8 cellular contexts compared by ENCODE assay signal in the genomic region with DNA sequence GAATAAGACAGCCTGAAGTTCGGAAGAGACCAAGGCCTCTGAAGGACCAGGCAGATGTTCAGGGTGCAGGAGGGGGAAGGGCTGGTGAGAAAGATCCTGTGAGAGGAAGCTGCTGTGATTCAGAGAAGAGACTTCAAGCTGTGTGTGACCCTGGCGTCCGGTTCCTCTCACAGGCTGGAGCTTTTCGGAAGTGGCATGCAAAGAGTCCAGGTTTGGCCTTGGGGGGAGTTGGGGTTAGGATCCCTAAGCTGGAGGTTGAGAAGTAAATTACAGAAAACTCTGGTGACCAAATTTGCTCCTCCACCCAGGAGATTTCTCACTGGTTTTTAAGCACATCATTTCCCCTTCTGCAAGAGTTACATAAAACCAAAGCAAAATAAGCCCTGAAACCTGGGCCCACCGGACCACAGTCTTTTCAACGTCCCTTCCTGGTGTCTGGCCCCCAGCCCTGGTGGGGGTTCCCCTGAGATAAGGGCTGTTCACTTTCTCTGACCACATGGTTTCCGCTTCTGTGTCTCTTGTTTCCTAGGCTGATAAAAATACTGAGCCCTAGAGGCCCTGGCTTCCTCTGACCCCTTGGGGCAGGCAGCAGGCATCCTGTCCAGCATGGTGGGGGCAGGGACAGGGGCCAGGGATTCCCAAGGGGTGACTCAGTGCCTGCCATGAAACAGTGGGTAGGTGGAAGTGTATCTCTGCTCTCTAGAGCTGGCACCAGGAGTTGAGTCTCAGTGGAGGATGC. TPM values are rescaled to one million over a fixed set of nuclear protein-coding genes. Genes with fewer than 3 reads are reported as not detected.
DNase-seq lines count a peak whose midpoint lies in the region; ATAC-seq and TF ChIP-seq lines count a peak whose summit lies in the region.

No MANE protein-coding gene starts in this region.

- peak overlapping the region; percentile 93 for H3K9ac ChIP-seq in Karpas-422 (ENCODE audit: low read length)

- peaks cover 11% of the 10 kb centered on the region; the same call in 1 of the 2 replicates for H3K79me2 ChIP-seq in Karpas-422 (ENCODE audit: low read length)

- peak overlapping the region; percentile 83 for H3K4me2 ChIP-seq in Karpas-422 (ENCODE audit: low read depth, low read length, poor library complexity, severe bottlenecking)

- H3K9me2 ChIP-seq in Karpas-422 (replicated peaks; ENCODE audit: insufficient read depth, low read length) = no peaks in the 10 kb centered on the region

- DNase-seq in GM10266 (ENCODE audit: extremely low spot score) = peak; percentile 70
- DNase-seq in Karpas-422 = peak; percentile 98
- peak; percentile 42 for DNase-seq in activated T-cell treated with anti-CD3 and anti-CD28 coated beads for 4 hours
- peak; percentile 57 for DNase-seq in globus pallidus (ENCODE audit: low spot score)
- peak; percentile 99 for DNase-seq in pulmonary artery endothelial cell (ENCODE audit: low read depth, low spot score)
- no peak for DNase-seq in NCI-H1930 (lab: John Stamatoyannopoulos, UW)
- DNase-seq in NCI-H1105 treated with DMSO at 0.1 percent for 48 hours (lab: John Stamatoyannopoulos, UW) = no peak

- H3K9me3 ChIP-seq in Karpas-422 (ENCODE audit: low read length) = no peaks in the 10 kb centered on the region

- peak overlapping the region; percentile 99 for H3K27ac ChIP-seq in Karpas-422 (ENCODE audit: low read length)

- TF ChIP-seq CTCF in GM10266 (IDR thresholded peaks at IDR 0.05; ENCODE audit: control insufficient read depth, insufficient read depth, low read depth, missing control alignments) = no peak

- peaks cover 89% of the 10 kb centered on the region for H3K4me1 ChIP-seq in Karpas-422 (ENCODE audit: low read length)

- peak; percentile 58 for ATAC-seq in GM21737 (IDR thresholded peaks at IDR 0.05; ENCODE audit: unreplicated experiment)

- no peaks in the 10 kb centered on the region for H3K27me3 ChIP-seq in Karpas-422 (ENCODE audit: low read length)

- no peaks in the 10 kb centered on the region for H3K36me3 ChIP-seq in Karpas-422 (ENCODE audit: insufficient read depth, low read length)

- H3K4me3 ChIP-seq in Karpas-422 (ENCODE audit: low read length) = peak overlapping the region; percentile 64

- no peaks in the 10 kb centered on the region for H4K20me1 ChIP-seq in Karpas-422 (ENCODE audit: insufficient read depth, low read depth, low read length)

- H2AFZ ChIP-seq in Karpas-422 (ENCODE audit: low read length) = no peak overlapping the region

RNA-seq across cellular contexts. Expression of a gene that starts 12.0 kb away (rescaled TPM):
- total RNA-seq in Karpas-422 (2014; rRNA removed; shearing (Covaris generic); ENCODE audit: low replicate concordance) = 71.1 and 128 TPM in 2 replicates
- total RNA-seq in pulmonary artery endothelial cell = 0.07 TPM in 1 of 2 replicates, not detected in the other

RNA-seq across cellular contexts. Expression of a gene that starts 12.7 kb away (rescaled TPM):
- total RNA-seq in Karpas-422 (2014; rRNA removed; shearing (Covaris generic); ENCODE audit: low replicate concordance) = 21.8 and 46.1 TPM in 2 replicates
- total RNA-seq in pulmonary artery endothelial cell = 21.9 and 30.1 TPM in 2 replicates

RNA-seq across cellular contexts. Expression of a gene that starts 13.7 kb away (rescaled TPM):
- 15.2 and 34.9 TPM in 2 replicates for total RNA-seq in Karpas-422 (2014; rRNA removed; shearing (Covaris generic); ENCODE audit: low replicate concordance)
- total RNA-seq in pulmonary artery endothelial cell = 0.42 and 0.59 TPM in 2 replicates

RNA-seq across cellular contexts. Expression of a gene that starts 15.2 kb away (rescaled TPM):
- total RNA-seq in Karpas-422 (2014; rRNA removed; shearing (Covaris generic); ENCODE audit: low replicate concordance) = 223 and 233 TPM in 2 replicates
- total RNA-seq in pulmonary artery endothelial cell = not detected in 2 replicates

RNA-seq across cellular contexts. Expression of a gene that starts 18.3 kb away (rescaled TPM):
- total RNA-seq in Karpas-422 (2014; rRNA removed; shearing (Covaris generic); ENCODE audit: low replicate concordance) = 412 and 561 TPM in 2 replicates
- total RNA-seq in pulmonary artery endothelial cell = 507 and 634 TPM in 2 replicates

Comparison
In these comparisons a context has a peak if more than half of its experiments do, and no peak if none do; other contexts are left out.
1. DNase-seq: peak in GM10266 (single experiment), Karpas-422 (single experiment), activated T-cell treated with anti-CD3 and anti-CD28 coated beads for 4 hours (single experiment), globus pallidus (single experiment) and pulmonary artery endothelial cell (single experiment); none in NCI-H1930 (0 of 2) and NCI-H1105 treated with DMSO at 0.1 percent for 48 hours (single experiment).
2. RNA of a gene that starts 12.0 kb away (total RNA-seq): 71.1 to 128 TPM in Karpas-422; 0.07 TPM in pulmonary artery endothelial cell; every median in the first group is over 10 times any median in the second.
3. RNA of a gene that starts 13.7 kb away (total RNA-seq): 15.2 to 34.9 TPM in Karpas-422; 0.42 to 0.59 TPM in pulmonary artery endothelial cell; every median in the first group is over 10 times any median in the second.